Comparison of ENCODE assay signal across 17 cellular contexts in genomic region chr13:22080832-22081231, GRCh38.
"Had no signal": no experiment of that assay in that cellular context is flagged by ENCODE, and none has a peak within 500 bp of the region (broad histone marks: within the 10 kb centered on the region; RNA-seq: fewer than 3 reads in every experiment).

No MANE protein-coding gene starts in this region.

- DNase-seq: activated CD4-positive, alpha-beta T cell treated with anti-CD3 and anti-CD28 coated beads, Interleukin-2, amount 10 ng/mL, durations not matched to agents 7 days and 5 days; activated CD8-positive, alpha-beta memory T cell treated with anti-CD3 and anti-CD28 coated beads, Interleukin-2, amount 50 U/mL, for 48 hours; activated gamma-delta T cell; activated T-cell treated with anti-CD3 and anti-CD28 coated beads, Interleukin-2, amount 50 U/mL, for 72 hours; amniotic stem cell; body of pancreas; cortex of kidney; effector CD4-positive, alpha-beta T cell; foreskin fibroblast; glutamatergic neuron; hypothalamus; kidney glomerular epithelial cell; mesenchymal stem cell; naive thymus-derived CD8-positive, alpha-beta T cell; pancreas; sigmoid colon; spleen had no signal

- ATAC-seq: activated T-cell treated with anti-CD3 and anti-CD28 coated beads, Interleukin-2, amount 50 U/mL, for 72 hours; body of pancreas; naive thymus-derived CD8-positive, alpha-beta T cell; pancreas had no signal
